ENCODE assay signal across 8 cellular contexts in genomic region chr2:68734688-68735525, GRCh38. TPM values are rescaled to one million over a fixed set of nuclear protein-coding genes. Genes with fewer than 3 reads are reported as not detected.
A peak's percentile ranks its signal among the peaks of the same experiment; 100 is the strongest.
DNase-seq lines count a peak whose midpoint lies in the region; ATAC-seq and TF ChIP-seq lines count a peak whose summit lies in the region.

ARHGAP25 (plus strand) TSS chr2:68734811; CDS start chr2:68735200, 389 bp downstream.

- no peaks in the 10 kb centered on the region for H3K27me3 ChIP-seq in transverse colon
- H3K27me3 ChIP-seq in thyroid gland, result no peaks in the 10 kb centered on the region

- H3K27ac ChIP-seq in transverse colon, result peak within 1 kb of the TSS; percentile 52 to 83 (median 76)
- H3K27ac ChIP-seq in thyroid gland, result no peak within 1 kb of the TSS

- H3K4me1 ChIP-seq in transverse colon (peaks cover 0 to 12% (median under 1%) of the 10 kb centered on the region in 4 donors), thyroid gland (no peaks in the 10 kb centered on the region)

- intact Hi-C loops in transverse colon (cut with DNase I; ENCODE audit: low total_unique reads) (no loop called here), thyroid gland (cut with DNase I) (no loop called here)

- peak; percentile 48 for ATAC-seq in GM19467 (IDR thresholded peaks at IDR 0.05; ENCODE audit: unreplicated experiment)

- DNase-seq in Ammon's horn (ENCODE audit: low spot score) (peak; percentile 63), lung microvascular endothelial cell (ENCODE audit: low read depth in 2 of 2) (no peak), transverse colon (peak; percentile 31), NCI-H1092 treated with DMSO at 0.1 percent for 48 hours (lab: John Stamatoyannopoulos, UW) (no peak), thyroid gland (no peak)
- peak; percentile 75 for DNase-seq in Jurkat, Clone E6-1 (ENCODE audit: low read depth, low spot score)
- peak; percentile 73 to 75 for DNase-seq in activated T-cell treated with anti-CD3 and anti-CD28 coated beads, Interleukin-2, amount 50 U/mL, for 48 hours

- TF ChIP-seq EP300 in transverse colon (IDR thresholded peaks at IDR 0.05; ENCODE audit: low read depth), result no peak

- H3K9me3 ChIP-seq in transverse colon (no peaks in the 10 kb centered on the region), thyroid gland (no peaks in the 10 kb centered on the region)

- in situ Hi-C loops in transverse colon (cut with MboI; ENCODE audit: low pct_ligation_motif_present in 1 of 4, low pct_unique_long_range_greater_than_20kb in 1 of 4, low sequenced_read_pairs in 3 of 4), result loop anchor here in 3 of 4 donors (25.0 kb wide), 2 partner anchors 177 to 248 kb away; no protein-coding TSS in a partner anchor

- TF ChIP-seq POLR2A in transverse colon (IDR thresholded peaks at IDR 0.05) (peak; percentile 61), thyroid gland (IDR thresholded peaks at IDR 0.05) (no peak)

- WGBS in transverse colon (ENCODE audit: low coverage in 1 of 2), 2 donors, result 67 to 79% methylated on average over 9 to 12 of the region's 12 CpGs
- 81 to 82% methylated on average over 12 of the region's 12 CpGs for WGBS in thyroid gland, 2 donors

- no peaks in the 10 kb centered on the region for H3K36me3 ChIP-seq in transverse colon
- H3K36me3 ChIP-seq in thyroid gland, result no peaks in the 10 kb centered on the region

- H3K4me3 ChIP-seq in Jurkat, Clone E6-1 (ENCODE audit: low read length), result peak within 1 kb of the TSS; percentile 55
- peak within 1 kb of the TSS in 2 of 4 donors; percentile 10 to 25 for H3K4me3 ChIP-seq in transverse colon
- H3K4me3 ChIP-seq in thyroid gland (replicated peaks in 1 of 3), result no peak within 1 kb of the TSS

- TF ChIP-seq CTCF in transverse colon (IDR thresholded peaks at IDR 0.05) (no peak), thyroid gland (IDR thresholded peaks at IDR 0.05) (no peak)

RNA-seq across cellular contexts. Expression of gene ARHGAP25, which starts in this region (rescaled TPM):
- polyA plus RNA-seq in Jurkat, Clone E6-1 (2012; ENCODE audit: insufficient read depth, insufficient read length), result 21.3 TPM
- total RNA-seq in lung microvascular endothelial cell (8.9 and 10.1 TPM in 2 replicates), transverse colon (10 to 100 TPM in 2 of 4 donors, 1 to 10 TPM in 2; 2.2 to 11.6 (median 7.2) TPM), thyroid gland (10 to 100 TPM in 1 of 4 donors, 1 to 10 TPM in 3; 4.0 to 11.7 (median 6.9) TPM)

Comparison
In these comparisons a context has a peak if more than half of its experiments do, and no peak if none do; other contexts are left out.
1. DNase-seq: peak in Ammon's horn (single experiment), Jurkat, Clone E6-1 (single experiment), activated T-cell treated with anti-CD3 and anti-CD28 coated beads, Interleukin-2, amount 50 U/mL, for 48 hours (2 of 2) and transverse colon (single experiment); none in lung microvascular endothelial cell (0 of 2), NCI-H1092 treated with DMSO at 0.1 percent for 48 hours (single experiment) and thyroid gland (0 of 2).
2. H3K27ac ChIP-seq: peak in transverse colon (4 of 4); none in thyroid gland (0 of 3).